ENCODE assay signal across 2 cellular contexts in the genomic region with DNA sequence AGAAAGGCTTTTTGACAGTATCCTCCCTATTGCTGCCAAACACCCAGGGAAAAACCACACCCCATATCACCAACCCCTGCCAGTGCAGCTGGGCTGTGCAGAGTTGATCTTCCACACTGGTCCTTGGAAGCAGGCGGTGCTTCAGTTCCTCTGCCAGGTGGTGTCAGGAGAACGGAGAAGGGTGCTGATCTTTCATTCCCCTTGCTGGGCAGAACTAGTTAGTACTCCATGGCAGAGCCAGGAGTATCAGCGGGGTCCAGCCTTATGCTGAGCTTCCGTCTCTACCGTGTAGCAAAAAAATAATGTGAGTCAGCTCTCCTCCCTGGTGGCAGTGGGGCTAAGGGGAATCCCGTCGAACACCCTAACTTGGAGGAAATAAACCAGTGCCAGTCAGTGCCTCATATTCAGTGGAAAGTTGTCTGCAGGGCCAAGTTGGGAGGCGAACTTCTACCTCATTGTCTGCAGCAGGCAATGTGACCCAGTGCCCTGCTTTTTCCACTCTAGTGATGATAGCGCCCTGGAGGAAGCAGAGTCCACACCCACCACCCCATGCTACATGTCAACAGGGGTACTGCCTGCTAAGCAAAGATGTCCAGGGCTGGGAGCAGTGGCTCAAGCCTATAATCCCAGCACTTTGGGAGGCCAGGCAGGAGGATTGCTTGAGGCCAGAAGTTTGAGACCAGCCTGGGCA.
TF ChIP-seq lines count a peak whose summit lies in the region.

No MANE protein-coding gene starts in this region.

TF ChIP-seq in HEK293, 187 proteins besides CTCF, POLR2A, EP300 and RAD21 (continued from another document):
- TF ChIP-seq ZNF843 (tag by site-specific recombination; IDR thresholded peaks at IDR 0.05) = no peak
- TF ChIP-seq BCL11B (tag by site-specific recombination; IDR thresholded peaks at IDR 0.05; ENCODE audit: low read depth) = no peak
- TF ChIP-seq, protein P1, sequence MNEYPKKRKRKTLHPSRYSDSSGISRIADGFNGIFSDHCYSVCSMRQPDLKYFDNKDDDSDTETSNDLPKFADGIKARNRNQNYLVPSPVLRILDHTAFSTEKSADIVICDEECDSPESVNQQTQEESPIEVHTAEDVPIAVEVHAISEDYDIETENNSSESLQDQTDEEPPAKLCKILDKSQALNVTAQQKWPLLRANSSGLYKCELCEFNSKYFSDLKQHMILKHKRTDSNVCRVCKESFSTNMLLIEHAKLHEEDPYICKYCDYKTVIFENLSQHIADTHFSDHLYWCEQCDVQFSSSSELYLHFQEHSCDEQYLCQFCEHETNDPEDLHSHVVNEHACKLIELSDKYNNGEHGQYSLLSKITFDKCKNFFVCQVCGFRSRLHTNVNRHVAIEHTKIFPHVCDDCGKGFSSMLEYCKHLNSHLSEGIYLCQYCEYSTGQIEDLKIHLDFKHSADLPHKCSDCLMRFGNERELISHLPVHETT (tag by site-specific recombination; IDR thresholded peaks at IDR 0.05) = no peak
- TF ChIP-seq, protein P2, sequence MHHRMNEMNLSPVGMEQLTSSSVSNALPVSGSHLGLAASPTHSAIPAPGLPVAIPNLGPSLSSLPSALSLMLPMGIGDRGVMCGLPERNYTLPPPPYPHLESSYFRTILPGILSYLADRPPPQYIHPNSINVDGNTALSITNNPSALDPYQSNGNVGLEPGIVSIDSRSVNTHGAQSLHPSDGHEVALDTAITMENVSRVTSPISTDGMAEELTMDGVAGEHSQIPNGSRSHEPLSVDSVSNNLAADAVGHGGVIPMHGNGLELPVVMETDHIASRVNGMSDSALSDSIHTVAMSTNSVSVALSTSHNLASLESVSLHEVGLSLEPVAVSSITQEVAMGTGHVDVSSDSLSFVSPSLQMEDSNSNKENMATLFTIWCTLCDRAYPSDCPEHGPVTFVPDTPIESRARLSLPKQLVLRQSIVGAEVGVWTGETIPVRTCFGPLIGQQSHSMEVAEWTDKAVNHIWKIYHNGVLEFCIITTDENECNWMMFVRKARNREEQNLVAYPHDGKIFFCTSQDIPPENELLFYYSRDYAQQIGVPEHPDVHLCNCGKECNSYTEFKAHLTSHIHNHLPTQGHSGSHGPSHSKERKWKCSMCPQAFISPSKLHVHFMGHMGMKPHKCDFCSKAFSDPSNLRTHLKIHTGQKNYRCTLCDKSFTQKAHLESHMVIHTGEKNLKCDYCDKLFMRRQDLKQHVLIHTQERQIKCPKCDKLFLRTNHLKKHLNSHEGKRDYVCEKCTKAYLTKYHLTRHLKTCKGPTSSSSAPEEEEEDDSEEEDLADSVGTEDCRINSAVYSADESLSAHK (tag by site-specific recombination; IDR thresholded peaks at IDR 0.05) = no peak
- no peak for TF ChIP-seq ZNF660 (tag by site-specific recombination; IDR thresholded peaks at IDR 0.05)
- no peak for TF ChIP-seq ZNF600 (tag by site-specific recombination; IDR thresholded peaks at IDR 0.05)
- TF ChIP-seq ZNF510 (tag by site-specific recombination; IDR thresholded peaks at IDR 0.05; ENCODE audit: insufficient replicate concordance) = no peak
- TF ChIP-seq, protein P3, sequence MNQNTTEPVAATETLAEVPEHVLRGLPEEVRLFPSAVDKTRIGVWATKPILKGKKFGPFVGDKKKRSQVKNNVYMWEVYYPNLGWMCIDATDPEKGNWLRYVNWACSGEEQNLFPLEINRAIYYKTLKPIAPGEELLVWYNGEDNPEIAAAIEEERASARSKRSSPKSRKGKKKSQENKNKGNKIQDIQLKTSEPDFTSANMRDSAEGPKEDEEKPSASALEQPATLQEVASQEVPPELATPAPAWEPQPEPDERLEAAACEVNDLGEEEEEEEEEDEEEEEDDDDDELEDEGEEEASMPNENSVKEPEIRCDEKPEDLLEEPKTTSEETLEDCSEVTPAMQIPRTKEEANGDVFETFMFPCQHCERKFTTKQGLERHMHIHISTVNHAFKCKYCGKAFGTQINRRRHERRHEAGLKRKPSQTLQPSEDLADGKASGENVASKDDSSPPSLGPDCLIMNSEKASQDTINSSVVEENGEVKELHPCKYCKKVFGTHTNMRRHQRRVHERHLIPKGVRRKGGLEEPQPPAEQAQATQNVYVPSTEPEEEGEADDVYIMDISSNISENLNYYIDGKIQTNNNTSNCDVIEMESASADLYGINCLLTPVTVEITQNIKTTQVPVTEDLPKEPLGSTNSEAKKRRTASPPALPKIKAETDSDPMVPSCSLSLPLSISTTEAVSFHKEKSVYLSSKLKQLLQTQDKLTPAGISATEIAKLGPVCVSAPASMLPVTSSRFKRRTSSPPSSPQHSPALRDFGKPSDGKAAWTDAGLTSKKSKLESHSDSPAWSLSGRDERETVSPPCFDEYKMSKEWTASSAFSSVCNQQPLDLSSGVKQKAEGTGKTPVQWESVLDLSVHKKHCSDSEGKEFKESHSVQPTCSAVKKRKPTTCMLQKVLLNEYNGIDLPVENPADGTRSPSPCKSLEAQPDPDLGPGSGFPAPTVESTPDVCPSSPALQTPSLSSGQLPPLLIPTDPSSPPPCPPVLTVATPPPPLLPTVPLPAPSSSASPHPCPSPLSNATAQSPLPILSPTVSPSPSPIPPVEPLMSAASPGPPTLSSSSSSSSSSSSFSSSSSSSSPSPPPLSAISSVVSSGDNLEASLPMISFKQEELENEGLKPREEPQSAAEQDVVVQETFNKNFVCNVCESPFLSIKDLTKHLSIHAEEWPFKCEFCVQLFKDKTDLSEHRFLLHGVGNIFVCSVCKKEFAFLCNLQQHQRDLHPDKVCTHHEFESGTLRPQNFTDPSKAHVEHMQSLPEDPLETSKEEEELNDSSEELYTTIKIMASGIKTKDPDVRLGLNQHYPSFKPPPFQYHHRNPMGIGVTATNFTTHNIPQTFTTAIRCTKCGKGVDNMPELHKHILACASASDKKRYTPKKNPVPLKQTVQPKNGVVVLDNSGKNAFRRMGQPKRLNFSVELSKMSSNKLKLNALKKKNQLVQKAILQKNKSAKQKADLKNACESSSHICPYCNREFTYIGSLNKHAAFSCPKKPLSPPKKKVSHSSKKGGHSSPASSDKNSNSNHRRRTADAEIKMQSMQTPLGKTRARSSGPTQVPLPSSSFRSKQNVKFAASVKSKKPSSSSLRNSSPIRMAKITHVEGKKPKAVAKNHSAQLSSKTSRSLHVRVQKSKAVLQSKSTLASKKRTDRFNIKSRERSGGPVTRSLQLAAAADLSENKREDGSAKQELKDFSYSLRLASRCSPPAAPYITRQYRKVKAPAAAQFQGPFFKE (tag by site-specific recombination; IDR thresholded peaks at IDR 0.05; ENCODE audit: borderline replicate concordance) = no peak
- no peak for TF ChIP-seq ZNF302 (tag by site-specific recombination; IDR thresholded peaks at IDR 0.05; ENCODE audit: low read depth)
- TF ChIP-seq ZNF391 (tag by site-specific recombination; IDR thresholded peaks at IDR 0.05; ENCODE audit: borderline replicate concordance, low read depth) = no peak

TF ChIP-seq in H1, 55 proteins besides CTCF, POLR2A, EP300 and RAD21 (continued from another document):
- TF ChIP-seq, protein P4, sequence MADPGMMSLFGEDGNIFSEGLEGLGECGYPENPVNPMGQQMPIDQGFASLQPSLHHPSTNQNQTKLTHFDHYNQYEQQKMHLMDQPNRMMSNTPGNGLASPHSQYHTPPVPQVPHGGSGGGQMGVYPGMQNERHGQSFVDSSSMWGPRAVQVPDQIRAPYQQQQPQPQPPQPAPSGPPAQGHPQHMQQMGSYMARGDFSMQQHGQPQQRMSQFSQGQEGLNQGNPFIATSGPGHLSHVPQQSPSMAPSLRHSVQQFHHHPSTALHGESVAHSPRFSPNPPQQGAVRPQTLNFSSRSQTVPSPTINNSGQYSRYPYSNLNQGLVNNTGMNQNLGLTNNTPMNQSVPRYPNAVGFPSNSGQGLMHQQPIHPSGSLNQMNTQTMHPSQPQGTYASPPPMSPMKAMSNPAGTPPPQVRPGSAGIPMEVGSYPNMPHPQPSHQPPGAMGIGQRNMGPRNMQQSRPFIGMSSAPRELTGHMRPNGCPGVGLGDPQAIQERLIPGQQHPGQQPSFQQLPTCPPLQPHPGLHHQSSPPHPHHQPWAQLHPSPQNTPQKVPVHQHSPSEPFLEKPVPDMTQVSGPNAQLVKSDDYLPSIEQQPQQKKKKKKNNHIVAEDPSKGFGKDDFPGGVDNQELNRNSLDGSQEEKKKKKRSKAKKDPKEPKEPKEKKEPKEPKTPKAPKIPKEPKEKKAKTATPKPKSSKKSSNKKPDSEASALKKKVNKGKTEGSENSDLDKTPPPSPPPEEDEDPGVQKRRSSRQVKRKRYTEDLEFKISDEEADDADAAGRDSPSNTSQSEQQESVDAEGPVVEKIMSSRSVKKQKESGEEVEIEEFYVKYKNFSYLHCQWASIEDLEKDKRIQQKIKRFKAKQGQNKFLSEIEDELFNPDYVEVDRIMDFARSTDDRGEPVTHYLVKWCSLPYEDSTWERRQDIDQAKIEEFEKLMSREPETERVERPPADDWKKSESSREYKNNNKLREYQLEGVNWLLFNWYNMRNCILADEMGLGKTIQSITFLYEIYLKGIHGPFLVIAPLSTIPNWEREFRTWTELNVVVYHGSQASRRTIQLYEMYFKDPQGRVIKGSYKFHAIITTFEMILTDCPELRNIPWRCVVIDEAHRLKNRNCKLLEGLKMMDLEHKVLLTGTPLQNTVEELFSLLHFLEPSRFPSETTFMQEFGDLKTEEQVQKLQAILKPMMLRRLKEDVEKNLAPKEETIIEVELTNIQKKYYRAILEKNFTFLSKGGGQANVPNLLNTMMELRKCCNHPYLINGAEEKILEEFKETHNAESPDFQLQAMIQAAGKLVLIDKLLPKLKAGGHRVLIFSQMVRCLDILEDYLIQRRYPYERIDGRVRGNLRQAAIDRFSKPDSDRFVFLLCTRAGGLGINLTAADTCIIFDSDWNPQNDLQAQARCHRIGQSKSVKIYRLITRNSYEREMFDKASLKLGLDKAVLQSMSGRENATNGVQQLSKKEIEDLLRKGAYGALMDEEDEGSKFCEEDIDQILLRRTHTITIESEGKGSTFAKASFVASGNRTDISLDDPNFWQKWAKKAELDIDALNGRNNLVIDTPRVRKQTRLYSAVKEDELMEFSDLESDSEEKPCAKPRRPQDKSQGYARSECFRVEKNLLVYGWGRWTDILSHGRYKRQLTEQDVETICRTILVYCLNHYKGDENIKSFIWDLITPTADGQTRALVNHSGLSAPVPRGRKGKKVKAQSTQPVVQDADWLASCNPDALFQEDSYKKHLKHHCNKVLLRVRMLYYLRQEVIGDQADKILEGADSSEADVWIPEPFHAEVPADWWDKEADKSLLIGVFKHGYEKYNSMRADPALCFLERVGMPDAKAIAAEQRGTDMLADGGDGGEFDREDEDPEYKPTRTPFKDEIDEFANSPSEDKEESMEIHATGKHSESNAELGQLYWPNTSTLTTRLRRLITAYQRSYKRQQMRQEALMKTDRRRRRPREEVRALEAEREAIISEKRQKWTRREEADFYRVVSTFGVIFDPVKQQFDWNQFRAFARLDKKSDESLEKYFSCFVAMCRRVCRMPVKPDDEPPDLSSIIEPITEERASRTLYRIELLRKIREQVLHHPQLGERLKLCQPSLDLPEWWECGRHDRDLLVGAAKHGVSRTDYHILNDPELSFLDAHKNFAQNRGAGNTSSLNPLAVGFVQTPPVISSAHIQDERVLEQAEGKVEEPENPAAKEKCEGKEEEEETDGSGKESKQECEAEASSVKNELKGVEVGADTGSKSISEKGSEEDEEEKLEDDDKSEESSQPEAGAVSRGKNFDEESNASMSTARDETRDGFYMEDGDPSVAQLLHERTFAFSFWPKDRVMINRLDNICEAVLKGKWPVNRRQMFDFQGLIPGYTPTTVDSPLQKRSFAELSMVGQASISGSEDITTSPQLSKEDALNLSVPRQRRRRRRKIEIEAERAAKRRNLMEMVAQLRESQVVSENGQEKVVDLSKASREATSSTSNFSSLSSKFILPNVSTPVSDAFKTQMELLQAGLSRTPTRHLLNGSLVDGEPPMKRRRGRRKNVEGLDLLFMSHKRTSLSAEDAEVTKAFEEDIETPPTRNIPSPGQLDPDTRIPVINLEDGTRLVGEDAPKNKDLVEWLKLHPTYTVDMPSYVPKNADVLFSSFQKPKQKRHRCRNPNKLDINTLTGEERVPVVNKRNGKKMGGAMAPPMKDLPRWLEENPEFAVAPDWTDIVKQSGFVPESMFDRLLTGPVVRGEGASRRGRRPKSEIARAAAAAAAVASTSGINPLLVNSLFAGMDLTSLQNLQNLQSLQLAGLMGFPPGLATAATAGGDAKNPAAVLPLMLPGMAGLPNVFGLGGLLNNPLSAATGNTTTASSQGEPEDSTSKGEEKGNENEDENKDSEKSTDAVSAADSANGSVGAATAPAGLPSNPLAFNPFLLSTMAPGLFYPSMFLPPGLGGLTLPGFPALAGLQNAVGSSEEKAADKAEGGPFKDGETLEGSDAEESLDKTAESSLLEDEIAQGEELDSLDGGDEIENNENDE (IDR thresholded peaks at IDR 0.05; ENCODE audit: insufficient replicate concordance, low read length) = no peak
- TF ChIP-seq CEBPB (IDR thresholded peaks at IDR 0.05; ENCODE audit: low read depth, low read length) (no peak), KDM4A (IDR thresholded peaks at IDR 0.05; ENCODE audit: low read depth, low read length, severe bottlenecking) (no peak), SUZ12 (IDR thresholded peaks at IDR 0.05; ENCODE audit: low read length) (no peak)
